In the genomic region with DNA sequence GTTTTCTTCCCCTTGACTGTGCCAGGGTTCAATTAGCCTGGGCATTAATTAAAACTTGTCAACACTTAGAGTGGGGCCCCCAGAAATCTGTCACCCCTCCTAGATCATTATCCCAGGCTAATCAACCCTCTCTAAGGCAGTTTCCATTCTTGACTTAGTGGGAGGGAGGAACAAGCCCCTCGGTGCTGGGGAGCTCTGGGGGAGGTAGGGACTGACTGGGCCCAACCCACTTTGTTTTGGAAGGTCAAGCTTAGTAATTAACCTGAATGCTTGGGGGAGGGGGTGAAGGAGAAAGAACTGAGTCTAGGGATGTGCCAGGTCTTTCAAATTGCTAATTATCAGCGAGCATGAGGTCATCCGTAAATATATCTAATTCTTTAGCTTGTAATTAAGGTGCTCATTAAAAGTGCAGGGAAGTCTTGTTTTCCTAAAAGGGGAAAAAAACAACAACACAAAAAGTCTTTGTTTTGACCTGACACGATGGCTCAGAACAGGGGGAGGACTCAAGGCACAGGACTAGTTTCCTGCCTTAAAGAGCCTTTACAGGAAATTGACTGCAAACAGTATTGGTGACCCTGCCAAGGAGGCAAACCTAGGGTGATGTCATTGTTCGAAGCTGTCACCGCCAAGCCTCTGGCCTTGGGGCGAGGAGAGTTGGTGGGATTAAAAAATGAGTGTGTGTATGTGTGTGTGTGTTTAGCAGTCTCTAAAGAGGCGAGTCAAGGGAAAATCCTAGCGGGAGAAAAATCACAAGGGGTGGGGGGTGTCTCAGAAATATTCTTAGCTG, we compare ENCODE assay signal across 8 cellular contexts. TPM values are rescaled to one million over a fixed set of nuclear protein-coding genes. Genes with fewer than 3 reads are reported as not detected.
DNase-seq lines count a peak whose midpoint lies in the region; ATAC-seq and TF ChIP-seq lines count a peak whose summit lies in the region.

No MANE protein-coding gene starts in this region.

- peaks cover 3 to 22% (median 7%) of the 10 kb centered on the region in 3 donors for H3K36me3 Mint-ChIP-seq in CD8-positive, alpha-beta memory T cell
- H3K36me3 Mint-ChIP-seq in activated CD8-positive, alpha-beta T cell treated with anti-CD3 and anti-CD28 coated beads for 36 hours (ENCODE audit: low read depth): peaks cover 17% of the 10 kb centered on the region
- peaks cover 11% of the 10 kb centered on the region for H3K36me3 Mint-ChIP-seq in osteocyte (ENCODE audit: unreplicated experiment)

- H3K9me3 Mint-ChIP-seq in CD8-positive, alpha-beta memory T cell: no peaks in the 10 kb centered on the region
- no peaks in the 10 kb centered on the region for H3K9me3 Mint-ChIP-seq in activated CD8-positive, alpha-beta T cell treated with anti-CD3 and anti-CD28 coated beads for 36 hours
- H3K9me3 Mint-ChIP-seq in osteocyte (ENCODE audit: unreplicated experiment): no peaks in the 10 kb centered on the region

- ATAC-seq in HG03442 (IDR thresholded peaks at IDR 0.05; ENCODE audit: unreplicated experiment): peak; percentile 67
- ATAC-seq in activated CD8-positive, alpha-beta T cell treated with anti-CD3 and anti-CD28 coated beads for 36 hours: peak; percentile 94
- ATAC-seq in GM18498 (IDR thresholded peaks at IDR 0.05; ENCODE audit: unreplicated experiment): no peak
- ATAC-seq in HG03565 (IDR thresholded peaks at IDR 0.05; ENCODE audit: unreplicated experiment): no peak

- CTCF ChIA-PET in CD8-positive, alpha-beta memory T cell (lab: Charles Lee): interaction anchor here (0.9 to 1.5 kb wide), 4 partner anchors 10 to 264 kb away, joined by 3 read pairs; a partner anchor contains a TSS
- CTCF ChIA-PET in activated CD8-positive, alpha-beta T cell treated with anti-CD3 and anti-CD28 coated beads for 36 hours (lab: Charles Lee): no interaction called here

- H3K27ac Mint-ChIP-seq in CD8-positive, alpha-beta memory T cell: peak overlapping the region; percentile 73 to 98 (median 94)
- H3K27ac Mint-ChIP-seq in activated CD8-positive, alpha-beta T cell treated with anti-CD3 and anti-CD28 coated beads for 36 hours: peak overlapping the region; percentile 74
- H3K27ac Mint-ChIP-seq in osteocyte (ENCODE audit: unreplicated experiment): peak overlapping the region; percentile 98

- H3K27me3 Mint-ChIP-seq in CD8-positive, alpha-beta memory T cell: no peaks in the 10 kb centered on the region
- peaks cover 5% of the 10 kb centered on the region for H3K27me3 Mint-ChIP-seq in activated CD8-positive, alpha-beta T cell treated with anti-CD3 and anti-CD28 coated beads for 36 hours
- H3K27me3 Mint-ChIP-seq in osteocyte (ENCODE audit: unreplicated experiment): no peaks in the 10 kb centered on the region

- no peak for TF ChIP-seq CTCF in activated CD8-positive, alpha-beta T cell treated with anti-CD3 and anti-CD28 coated beads for 36 hours (IDR thresholded peaks at IDR 0.05)
- TF ChIP-seq CTCF in fibroblast of the aortic adventitia (IDR thresholded peaks at IDR 0.05; ENCODE audit: insufficient read depth, low read length) (no peak), osteocyte (IDR thresholded peaks at IDR 0.05) (no peak)

- no peaks in the 10 kb centered on the region for H3K27me3 ChIP-seq in CD8-positive, alpha-beta memory T cell (ENCODE audit: insufficient read depth, low read length, poor library complexity, severe bottlenecking)

- H3K4me1 Mint-ChIP-seq in CD8-positive, alpha-beta memory T cell: peaks cover 86 to 99% (median 93%) of the 10 kb centered on the region in 3 donors
- H3K4me1 Mint-ChIP-seq in activated CD8-positive, alpha-beta T cell treated with anti-CD3 and anti-CD28 coated beads for 36 hours (ENCODE audit: low read depth): peaks cover 75% of the 10 kb centered on the region
- H3K4me1 Mint-ChIP-seq in osteocyte (ENCODE audit: unreplicated experiment): peaks cover 96% of the 10 kb centered on the region

- peak in 2 of 5 donors; percentile 42 to 64 for DNase-seq in CD8-positive, alpha-beta memory T cell
- DNase-seq in activated CD8-positive, alpha-beta T cell treated with anti-CD3 and anti-CD28 coated beads for 36 hours: peak; percentile 52
- DNase-seq in fibroblast of the aortic adventitia (ENCODE audit: low read depth): peak; percentile 76
- no peak for DNase-seq in osteocyte (ENCODE audit: extremely low spot score, unreplicated experiment)
- DNase-seq in activated gamma-delta T cell (lab: John Stamatoyannopoulos, UW): no peak

- peak overlapping the region; percentile 26 to 87 (median 80) for H3K4me3 Mint-ChIP-seq in CD8-positive, alpha-beta memory T cell
- H3K4me3 Mint-ChIP-seq in activated CD8-positive, alpha-beta T cell treated with anti-CD3 and anti-CD28 coated beads for 36 hours: no peak overlapping the region
- peak overlapping the region; percentile 41 for H3K4me3 Mint-ChIP-seq in osteocyte (ENCODE audit: unreplicated experiment)

- H3K27ac ChIP-seq in CD8-positive, alpha-beta memory T cell (ENCODE audit: low read depth, low read length): peak overlapping the region; percentile 14

- H3K36me3 ChIP-seq in CD8-positive, alpha-beta memory T cell (ENCODE audit: insufficient read depth, low read length): no peaks in the 10 kb centered on the region

- H3K4me1 ChIP-seq in CD8-positive, alpha-beta memory T cell (ENCODE audit: insufficient read depth, low read length): peaks cover 89% of the 10 kb centered on the region

- intact Hi-C loops in activated CD8-positive, alpha-beta T cell treated with anti-CD3 and anti-CD28 coated beads for 36 hours (cut with micrococcal nuclease): no loop called here

- no peaks in the 10 kb centered on the region for H3K9me3 ChIP-seq in CD8-positive, alpha-beta memory T cell (ENCODE audit: low read length)

- POLR2A ChIA-PET in CD8-positive, alpha-beta memory T cell (lab: Charles Lee): no interaction called here
- POLR2A ChIA-PET in activated CD8-positive, alpha-beta T cell treated with anti-CD3 and anti-CD28 coated beads for 36 hours (lab: Charles Lee): interaction anchor here (0.6 to 1.4 kb wide), 3 partner anchors 10 to 423 kb away, joined by 3 read pairs; no protein-coding TSS in a partner anchor

- H3K4me3 ChIP-seq in CD8-positive, alpha-beta memory T cell (ENCODE audit: low read length): no peak overlapping the region
- H3K4me3 ChIP-seq in fibroblast of the aortic adventitia (ENCODE audit: low read depth, low read length): no peak overlapping the region

RNA-seq across cellular contexts. Expression of a gene that starts 19.4 kb away (rescaled TPM):
- total RNA-seq in CD8-positive, alpha-beta memory T cell: 100 to 1,000 TPM; 295 to 314 TPM
- polyA plus RNA-seq in CD8-positive, alpha-beta memory T cell: 31.9 TPM
- 100 to 1,000 TPM; 183 to 189 TPM for total RNA-seq in activated CD8-positive, alpha-beta T cell treated with anti-CD3 and anti-CD28 coated beads for 36 hours
- total RNA-seq in fibroblast of the aortic adventitia (ENCODE audit: low replicate concordance) (20.1 and 280 TPM in 2 replicates), osteocyte (525 and 560 TPM in 2 replicates)

RNA-seq across cellular contexts. Expression of a gene that starts 47.9 kb away (rescaled TPM):
- total RNA-seq in CD8-positive, alpha-beta memory T cell: 100 to 1,000 TPM; 275 to 282 TPM
- 401 TPM for polyA plus RNA-seq in CD8-positive, alpha-beta memory T cell
- 100 to 1,000 TPM; 306 to 308 TPM for total RNA-seq in activated CD8-positive, alpha-beta T cell treated with anti-CD3 and anti-CD28 coated beads for 36 hours
- total RNA-seq in fibroblast of the aortic adventitia (ENCODE audit: low replicate concordance): 268 and 491 TPM in 2 replicates
- total RNA-seq in osteocyte: 258 and 262 TPM in 2 replicates

RNA-seq across cellular contexts. Expression of a gene that starts 49.1 kb away (rescaled TPM):
- 100 to 1,000 TPM; 161 to 162 TPM for total RNA-seq in CD8-positive, alpha-beta memory T cell
- polyA plus RNA-seq in CD8-positive, alpha-beta memory T cell: 178 TPM
- total RNA-seq in activated CD8-positive, alpha-beta T cell treated with anti-CD3 and anti-CD28 coated beads for 36 hours: 100 to 1,000 TPM; 166 to 174 TPM
- total RNA-seq in fibroblast of the aortic adventitia (ENCODE audit: low replicate concordance): 0.57 TPM in 1 of 2 replicates, not detected in the other
- 2.1 and 3.1 TPM in 2 replicates for total RNA-seq in osteocyte

Comparison
In these comparisons a context has a peak if more than half of its experiments do, and no peak if none do; other contexts are left out.
1. DNase-seq: peak in activated CD8-positive, alpha-beta T cell treated with anti-CD3 and anti-CD28 coated beads for 36 hours (single experiment) and fibroblast of the aortic adventitia (single experiment); none in osteocyte (single experiment) and activated gamma-delta T cell (single experiment).
2. ATAC-seq: peak in HG03442 (single experiment) and activated CD8-positive, alpha-beta T cell treated with anti-CD3 and anti-CD28 coated beads for 36 hours (single experiment); none in GM18498 (single experiment) and HG03565 (single experiment).
3. RNA of a gene that starts 49.1 kb away (total RNA-seq): 166 to 174 TPM in activated CD8-positive, alpha-beta T cell treated with anti-CD3 and anti-CD28 coated beads for 36 hours and 161 to 162 TPM in CD8-positive, alpha-beta memory T cell; 2.1 to 3.1 TPM in osteocyte and 0.57 TPM in fibroblast of the aortic adventitia; every median in the first group is over 10 times any median in the second.
4. Peak in every context shown above with its lines, with median percentiles within 50 percentile points of each other: H3K27ac Mint-ChIP-seq.